1 cellular context compared by ENCODE assay signal in the genomic region with DNA sequence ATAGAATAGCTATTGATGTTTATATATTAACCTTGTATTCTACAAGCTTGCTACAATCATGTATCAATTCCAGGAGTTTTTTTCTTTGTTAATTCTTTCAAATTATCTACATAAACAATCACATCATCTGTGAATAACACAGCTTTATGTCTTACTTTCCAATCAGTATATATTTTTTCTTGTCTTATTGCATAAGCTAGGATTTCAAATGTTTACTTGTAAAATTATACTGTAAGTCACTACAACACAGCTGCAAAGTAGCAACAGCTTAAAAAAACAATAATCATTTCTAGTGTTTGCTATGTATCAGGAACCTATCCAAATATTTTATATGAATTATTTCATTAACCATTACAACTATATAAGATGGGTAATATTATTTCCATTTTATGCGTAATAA.
TF ChIP-seq lines count a peak whose summit lies in the region.

No MANE protein-coding gene starts in this region.

TF ChIP-seq in HepG2, 621 proteins besides CTCF, POLR2A, EP300 and RAD21 (continued from another document):
- no peak for TF ChIP-seq ZNF598 (CRISPR knock-in tag; IDR thresholded peaks at IDR 0.05; ENCODE audit: borderline replicate concordance)
- TF ChIP-seq ZBTB8A (CRISPR knock-in tag; IDR thresholded peaks at IDR 0.05; ENCODE audit: borderline replicate concordance, low read depth): no peak
- TF ChIP-seq, protein P1, sequence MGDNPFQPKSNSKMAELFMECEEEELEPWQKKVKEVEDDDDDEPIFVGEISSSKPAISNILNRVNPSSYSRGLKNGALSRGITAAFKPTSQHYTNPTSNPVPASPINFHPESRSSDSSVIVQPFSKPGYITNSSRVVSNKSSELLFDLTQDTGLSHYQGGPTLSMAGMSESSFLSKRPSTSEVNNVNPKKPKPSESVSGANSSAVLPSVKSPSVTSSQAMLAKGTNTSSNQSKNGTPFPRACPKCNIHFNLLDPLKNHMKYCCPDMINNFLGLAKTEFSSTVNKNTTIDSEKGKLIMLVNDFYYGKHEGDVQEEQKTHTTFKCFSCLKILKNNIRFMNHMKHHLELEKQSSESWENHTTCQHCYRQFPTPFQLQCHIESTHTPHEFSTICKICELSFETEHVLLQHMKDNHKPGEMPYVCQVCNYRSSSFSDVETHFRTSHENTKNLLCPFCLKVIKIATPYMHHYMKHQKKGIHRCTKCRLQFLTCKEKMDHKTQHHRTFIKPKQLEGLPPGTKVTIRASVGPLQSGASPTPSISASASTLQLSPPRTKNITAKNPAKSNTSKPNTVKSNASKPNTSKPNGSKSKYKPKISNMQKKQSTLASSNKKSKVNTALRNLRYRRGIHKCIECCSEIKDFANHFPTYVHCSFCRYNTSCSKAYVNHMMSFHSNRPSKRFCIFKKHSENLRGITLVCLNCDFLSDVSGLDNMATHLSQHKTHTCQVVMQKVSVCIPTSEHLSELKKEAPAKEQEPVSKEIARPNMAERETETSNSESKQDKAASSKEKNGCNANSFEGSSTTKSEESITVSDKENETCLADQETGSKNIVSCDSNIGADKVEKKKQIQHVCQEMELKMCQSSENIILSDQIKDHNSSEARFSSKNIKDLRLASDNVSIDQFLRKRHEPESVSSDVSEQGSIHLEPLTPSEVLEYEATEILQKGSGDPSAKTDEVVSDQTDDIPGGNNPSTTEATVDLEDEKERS (CRISPR knock-in tag; IDR thresholded peaks at IDR 0.05): peak; percentile 98
